18 cellular contexts compared by ENCODE assay signal in the genomic region with DNA sequence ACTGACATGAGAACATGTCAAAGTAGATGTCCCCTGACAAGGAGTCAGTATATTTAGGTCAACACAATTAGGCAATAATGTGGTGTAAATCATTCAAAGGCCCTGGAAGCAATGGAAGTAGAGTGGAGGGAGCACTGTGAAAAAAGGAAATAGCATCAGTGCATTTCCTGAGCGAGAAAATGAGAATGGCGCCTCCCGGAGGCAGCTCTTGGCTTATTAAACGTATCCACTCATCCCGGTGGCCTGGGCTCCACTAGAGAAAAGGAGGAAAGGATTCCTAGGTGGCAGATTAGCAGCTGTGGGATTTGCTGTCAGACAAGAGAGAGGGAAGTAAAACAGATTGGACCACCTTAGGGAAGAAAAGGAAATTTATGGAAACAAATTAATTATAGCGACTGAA.
A peak's percentile ranks its signal among the peaks of the same experiment; 100 is the strongest.
DNase-seq lines count a peak whose midpoint lies in the region; ATAC-seq and TF ChIP-seq lines count a peak whose summit lies in the region.
"Had no signal": no experiment of that assay in that cellular context is flagged by ENCODE, and none has a peak within 500 bp of the region (broad histone marks: within the 10 kb centered on the region; RNA-seq: fewer than 3 reads in every experiment).

No MANE protein-coding gene starts in this region.

- H3K27me3 ChIP-seq in PC-3 (ENCODE audit: low read length) (peaks cover 6% of the 10 kb centered on the region; the same call in 1 of the 2 replicates), stomach (no peaks in the 10 kb centered on the region)
- H3K27me3 ChIP-seq in CD8-positive, alpha-beta memory T cell (ENCODE audit: insufficient read depth, low read length, poor library complexity, severe bottlenecking) = no peaks in the 10 kb centered on the region

- H2AFZ ChIP-seq in PC-3 (ENCODE audit: low read length) = no peak overlapping the region

- ATAC-seq in PC-3 (no peak), T-helper 17 cell (no peak)

- no peak overlapping the region for H3K4me2 ChIP-seq in PC-3 (ENCODE audit: low read length)

- H4K20me1 ChIP-seq in PC-3 (ENCODE audit: low read length) = no peaks in the 10 kb centered on the region

- H3K36me3 ChIP-seq in PC-3 (ENCODE audit: low read depth, low read length) (no peaks in the 10 kb centered on the region), stomach (no peaks in the 10 kb centered on the region)
- no peaks in the 10 kb centered on the region for H3K36me3 ChIP-seq in CD8-positive, alpha-beta memory T cell (ENCODE audit: insufficient read depth, low read length)

- H3K9me3 Mint-ChIP-seq in CD8-positive, alpha-beta memory T cell = no peaks in the 10 kb centered on the region

- no peak overlapping the region for H3K4me3 ChIP-seq in GM12875 (ENCODE audit: low read depth, low read length)
- no peak overlapping the region for H3K4me3 ChIP-seq in PC-3 (ENCODE audit: low read length)
- no peak overlapping the region for H3K4me3 ChIP-seq in CD8-positive, alpha-beta memory T cell (ENCODE audit: low read length)
- no peak overlapping the region for H3K4me3 ChIP-seq in stomach

- no peaks in the 10 kb centered on the region for H3K4me1 ChIP-seq in PC-3 (ENCODE audit: insufficient read depth, low read length)
- H3K4me1 ChIP-seq in CD8-positive, alpha-beta memory T cell (ENCODE audit: insufficient read depth, low read length) = no peaks in the 10 kb centered on the region
- no peaks in the 10 kb centered on the region for H3K4me1 ChIP-seq in stomach
- H3K4me1 ChIP-seq: Caco-2 had no signal

- TF ChIP-seq CTCF in GM12875 (IDR thresholded peaks at IDR 0.05; ENCODE audit: borderline replicate concordance, insufficient read depth, low read depth, low read length) = 0 out of 2 replicates have a peak, but pooled peaks have one; percentile 5
- TF ChIP-seq CTCF in PC-3 (conservative IDR thresholded peaks at IDR 0.05; ENCODE audit: low read depth, low read length) = 0 out of 2 replicates have a peak, but pooled peaks have one; percentile 15
- TF ChIP-seq CTCF in stomach (IDR thresholded peaks at IDR 0.05) = no peak

- H3K79me2 ChIP-seq in PC-3 (ENCODE audit: low read length) = no peaks in the 10 kb centered on the region

- 83 to 95% (median 91%) methylated on average over 6 of the region's 6 CpGs for WGBS in stomach, 5 donors

- H3K27ac ChIP-seq in PC-3 (ENCODE audit: low read length) (no peak overlapping the region), stomach (no peak overlapping the region)
- no peak overlapping the region for H3K27ac ChIP-seq in CD8-positive, alpha-beta memory T cell (ENCODE audit: low read depth, low read length)

- peak; percentile 32 for DNase-seq in COLO668 (lab: John Stamatoyannopoulos, UW; ENCODE audit: unreplicated experiment)
- no peak for DNase-seq in PC-3
- peak; percentile 21 for DNase-seq in iPS-NIHi11 (ENCODE audit: low spot score)
- DNase-seq in T-helper 17 cell = no peak
- DNase-seq in CD8-positive, alpha-beta memory T cell = no peak
- no peak for DNase-seq in stomach
- DNase-seq: Caco-2, DMS153, MM.1S, NCI-H1092, NCI-H1436 treated with DMSO at 0.1 percent for 48 hours, NCI-H2029, NCI-H2171 treated with DMSO at 0.1 percent for 48 hours, NCI-H446, Right ventricle myocardium superior, SW 1271 had no signal

- BruUV-seq in PC-3 (replicated peaks; lab: Mats Ljungman, UMichigan) = no TSS peak

- no peak overlapping the region for H3K27ac Mint-ChIP-seq in T-helper 17 cell
- no peak overlapping the region for H3K27ac Mint-ChIP-seq in CD8-positive, alpha-beta memory T cell
- H3K27ac Mint-ChIP-seq: CD14-positive monocyte had no signal

- POLR2A ChIA-PET in PC-3 (lab: Charles Lee; ENCODE audit: unreplicated experiment) = no interaction called here
- POLR2A ChIA-PET in CD8-positive, alpha-beta memory T cell (lab: Charles Lee) = no interaction called here

- H3K9ac ChIP-seq in PC-3 (ENCODE audit: low read length) = no peak overlapping the region

- H3F3A ChIP-seq in PC-3 (ENCODE audit: low read length, unreplicated experiment) = no peaks in the 10 kb centered on the region

- H3K9me3 ChIP-seq in PC-3 (ENCODE audit: low read length) (no peaks in the 10 kb centered on the region), T-helper 17 cell (ENCODE audit: control insufficient read depth, low read length, poor library complexity, severe bottlenecking) (no peaks in the 10 kb centered on the region), stomach (no peaks in the 10 kb centered on the region)
- H3K9me3 ChIP-seq in CD8-positive, alpha-beta memory T cell (ENCODE audit: low read length) = no peaks in the 10 kb centered on the region
- H3K9me3 ChIP-seq: Caco-2 had no signal

- H3K36me3 Mint-ChIP-seq in T-helper 17 cell (ENCODE audit: low read depth) = no peaks in the 10 kb centered on the region
- H3K36me3 Mint-ChIP-seq in CD8-positive, alpha-beta memory T cell = no peaks in the 10 kb centered on the region
- H3K36me3 Mint-ChIP-seq: CD14-positive monocyte had no signal

- intact Hi-C loops in PC-3 (cut with micrococcal nuclease) = no loop called here
- intact Hi-C loops in stomach (cut with DNase I; ENCODE audit: low total_unique reads) = no loop called here

- H3K27me3 Mint-ChIP-seq in T-helper 17 cell = no peaks in the 10 kb centered on the region
- peaks cover 2 to 5% of the 10 kb centered on the region in 2 donors for H3K27me3 Mint-ChIP-seq in CD8-positive, alpha-beta memory T cell

- TF ChIP-seq POLR2A in stomach (IDR thresholded peaks at IDR 0.05) = no peak

- H3K9me2 ChIP-seq in PC-3 (replicated peaks; ENCODE audit: low read length) = no peaks in the 10 kb centered on the region

- CTCF ChIA-PET in PC-3 (lab: Charles Lee) = no interaction called here
- CTCF ChIA-PET in CD8-positive, alpha-beta memory T cell (lab: Charles Lee) = no interaction called here

- H3K4me1 Mint-ChIP-seq in T-helper 17 cell = no peaks in the 10 kb centered on the region
- H3K4me1 Mint-ChIP-seq in CD8-positive, alpha-beta memory T cell = no peaks in the 10 kb centered on the region
- H3K4me1 Mint-ChIP-seq: CD14-positive monocyte had no signal

- no peak overlapping the region for H3K4me3 Mint-ChIP-seq in T-helper 17 cell
- no peak overlapping the region for H3K4me3 Mint-ChIP-seq in CD8-positive, alpha-beta memory T cell
- H3K4me3 Mint-ChIP-seq: CD14-positive monocyte had no signal

- no peak for TF ChIP-seq EP300 in stomach (IDR thresholded peaks at IDR 0.05)

Comparison
In these comparisons a context has a peak if more than half of its experiments do, and no peak if none do; other contexts are left out.
1. DNase-seq: peak in COLO668 (single experiment) and iPS-NIHi11 (single experiment); none in PC-3 (single experiment), T-helper 17 cell (0 of 3), CD8-positive, alpha-beta memory T cell (0 of 5) and stomach (single experiment).
2. CTCF ChIP-seq: peak in GM12875 (single experiment) and PC-3 (single experiment); none in stomach (0 of 7).